Comparison of ENCODE assay signal across 26 cellular contexts in the genomic region with DNA sequence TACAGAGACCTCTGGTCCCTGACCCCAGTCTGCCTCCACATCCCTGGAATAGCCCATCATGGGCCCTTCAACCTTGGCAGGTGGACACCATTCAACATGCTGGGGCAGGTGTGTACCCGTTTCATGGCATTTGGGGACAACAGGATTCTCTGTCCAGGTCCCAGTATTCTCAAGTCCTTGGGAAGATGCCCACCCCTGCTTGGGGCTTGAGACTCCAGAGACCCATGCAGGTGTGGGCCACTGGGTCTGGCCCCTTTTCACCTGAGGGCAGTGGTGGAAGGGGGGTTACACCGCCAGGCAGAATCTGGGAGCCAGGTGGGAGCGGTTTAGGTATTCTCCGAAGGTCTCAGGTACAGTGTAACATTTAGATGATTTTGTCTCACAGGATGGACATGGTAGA.
"Had no signal": no experiment of that assay in that cellular context is flagged by ENCODE, and none has a peak within 500 bp of the region (broad histone marks: within the 10 kb centered on the region; RNA-seq: fewer than 3 reads in every experiment).

No MANE protein-coding gene starts in this region.

- H3K9me3 Mint-ChIP-seq: mesothelial cell of epicardium; naive B cell; natural killer cell; nephron progenitor cell; stimulated activated effector memory CD8-positive, alpha-beta T cell treated with anti-CD3 and anti-CD28 coated beads, Interleukin-12 subunit alpha, Interleukin-12 subunit beta, amount 100 ng/mL, for 72 hours; stimulated activated naive CD8-positive, alpha-beta T cell treated with anti-CD3 and anti-CD28 coated beads, Interleukin-15, Interleukin-2, amounts not matched to agents 100 ng/mL and 50 ng/mL, for 24 hours had no signal

- H3K4me3 Mint-ChIP-seq: mesothelial cell of epicardium; naive B cell; natural killer cell; nephron progenitor cell; stimulated activated effector memory CD8-positive, alpha-beta T cell treated with anti-CD3 and anti-CD28 coated beads, Interleukin-12 subunit alpha, Interleukin-12 subunit beta, amount 100 ng/mL, for 72 hours; stimulated activated naive CD8-positive, alpha-beta T cell treated with anti-CD3 and anti-CD28 coated beads, Interleukin-15, Interleukin-2, amounts not matched to agents 100 ng/mL and 50 ng/mL, for 24 hours had no signal

- DNase-seq: heart right ventricle; islet precursor cell; left ventricle myocardium inferior; mesendoderm; naive B cell; natural killer cell; nephron progenitor cell; occipital lobe; right lobe of liver; small intestine; spleen; stimulated activated CD4-positive, alpha-beta T cell treated with anti-CD3 and anti-CD28 coated beads, Interleukin-4, amount 100 ng/mL, for 24 hours; stimulated activated naive CD4-positive, alpha-beta T cell; tibial artery; trophoblast cell; uterus had no signal

- H3K4me1 Mint-ChIP-seq: mesothelial cell of epicardium; natural killer cell; stimulated activated effector memory CD8-positive, alpha-beta T cell treated with anti-CD3 and anti-CD28 coated beads, Interleukin-12 subunit alpha, Interleukin-12 subunit beta, amount 100 ng/mL, for 72 hours had no signal

- H3K4me2 ChIP-seq: hepatocyte had no signal

- H3K27me3 ChIP-seq: heart right ventricle, hepatocyte, right atrium auricular region, right lobe of liver, spleen, suprapubic skin, tibial artery, uterus had no signal

- H3K36me3 ChIP-seq: heart right ventricle, left ventricle myocardium inferior, right atrium auricular region, right lobe of liver, spleen, suprapubic skin, thoracic aorta, tibial artery, uterus had no signal

- H3K27ac ChIP-seq: heart right ventricle, hepatocyte, left ventricle myocardium inferior, parathyroid adenoma, right atrium auricular region, right lobe of liver, spleen, suprapubic skin, thoracic aorta, tibial artery, uterus had no signal

- H3K36me3 Mint-ChIP-seq: mesothelial cell of epicardium; naive B cell; natural killer cell; stimulated activated effector memory CD8-positive, alpha-beta T cell treated with anti-CD3 and anti-CD28 coated beads, Interleukin-12 subunit alpha, Interleukin-12 subunit beta, amount 100 ng/mL, for 72 hours had no signal

- H3K9ac ChIP-seq: parathyroid adenoma had no signal

- H3K27me3 Mint-ChIP-seq: naive B cell; progenitor cell of endocrine pancreas; stimulated activated naive CD8-positive, alpha-beta T cell treated with anti-CD3 and anti-CD28 coated beads, Interleukin-15, Interleukin-2, amounts not matched to agents 100 ng/mL and 50 ng/mL, for 24 hours had no signal

- H3K9me3 ChIP-seq: heart right ventricle, left ventricle myocardium inferior, right atrium auricular region, right lobe of liver, spleen, suprapubic skin, thoracic aorta, tibial artery, uterus had no signal

- H3K27ac Mint-ChIP-seq: mesothelial cell of epicardium; natural killer cell; nephron progenitor cell; progenitor cell of endocrine pancreas; stimulated activated effector memory CD8-positive, alpha-beta T cell treated with anti-CD3 and anti-CD28 coated beads, Interleukin-12 subunit alpha, Interleukin-12 subunit beta, amount 100 ng/mL, for 72 hours; stimulated activated naive CD8-positive, alpha-beta T cell treated with anti-CD3 and anti-CD28 coated beads, Interleukin-15, Interleukin-2, amounts not matched to agents 100 ng/mL and 50 ng/mL, for 24 hours had no signal

- H3K79me2 ChIP-seq: hepatocyte, parathyroid adenoma had no signal

- H2AFZ ChIP-seq: hepatocyte, parathyroid adenoma had no signal

- ATAC-seq: heart right ventricle; natural killer cell; right lobe of liver; stimulated activated effector memory CD8-positive, alpha-beta T cell treated with anti-CD3 and anti-CD28 coated beads, Interleukin-12 subunit alpha, Interleukin-12 subunit beta, amount 100 ng/mL, for 72 hours had no signal

- H3K4me3 ChIP-seq: heart right ventricle, hepatocyte, left ventricle myocardium inferior, lung, right atrium auricular region, right lobe of liver, spleen, suprapubic skin, thoracic aorta, tibial artery, uterus had no signal

- H3K4me1 ChIP-seq: left ventricle myocardium inferior, parathyroid adenoma, right atrium auricular region, right lobe of liver, suprapubic skin, tibial artery, uterus had no signal
